19 cellular contexts compared by ENCODE assay signal in genomic region chr3:31600435-31600834, GRCh38.
A peak's percentile ranks its signal among the peaks of the same experiment; 100 is the strongest.
DNase-seq lines count a peak whose midpoint lies in the region; ATAC-seq, FAIRE-seq and TF ChIP-seq lines count a peak whose summit lies in the region.
"Had no signal": no experiment of that assay in that cellular context is flagged by ENCODE, and none has a peak within 500 bp of the region (broad histone marks: within the 10 kb centered on the region; RNA-seq: fewer than 3 reads in every experiment).

No MANE protein-coding gene starts in this region.

- TF ChIP-seq POLR2A in HepG2 (IDR thresholded peaks at IDR 0.05; ENCODE audit: insufficient read depth in 1 of 2, low read depth in 2 of 2, low read length in 2 of 2) (no peak), right lobe of liver (IDR thresholded peaks at IDR 0.05) (no peak), IMR-90 (IDR thresholded peaks at IDR 0.05; ENCODE audit: low read depth, low read length) (no peak)

- H3K18ac ChIP-seq in IMR-90 (ENCODE audit: low read depth, low read length): no peak overlapping the region

- H3K4me3 ChIP-seq in HepG2 (replicated peaks in 1 of 3; ENCODE audit: insufficient read depth in 1 of 3, low read depth in 2 of 3, low read length in 3 of 3): no peak overlapping the region
- H3K4me3 ChIP-seq in right lobe of liver: no peak overlapping the region
- no peak overlapping the region for H3K4me3 ChIP-seq in IMR-90 (ENCODE audit: insufficient read depth, low read depth, low read length)
- H3K4me3 ChIP-seq: BLaER1, GM12878 had no signal

- no peak overlapping the region for H3K27ac ChIP-seq in HepG2 (ENCODE audit: extremely low read length, insufficient read depth, low read length)
- no peak overlapping the region for H3K27ac ChIP-seq in right lobe of liver
- no peak overlapping the region for H3K27ac ChIP-seq in IMR-90 (ENCODE audit: insufficient read depth, low read length)
- H3K27ac ChIP-seq: BLaER1, C4-2B had no signal

- no peak overlapping the region for H3K14ac ChIP-seq in IMR-90 (replicated peaks; ENCODE audit: low read depth, low read length)

- DNase-seq in HepG2 (ENCODE audit: low spot score): no peak
- DNase-seq in right lobe of liver: no peak
- no peak for DNase-seq in IMR-90
- DNase-seq in amygdala (lab: John Stamatoyannopoulos, UW): no peak
- no peak for DNase-seq in NCI-H446 (lab: John Stamatoyannopoulos, UW)
- DNase-seq: Caco-2; CD4-positive, CD25-positive, alpha-beta regulatory T cell; CD8-positive, alpha-beta T cell; DMS 273 treated with DMSO at 0.1 percent for 48 hours; DMS79; EL; GDM1; GOT3; HCEC 1CT had no signal

- H2AK9ac ChIP-seq in IMR-90 (replicated peaks; ENCODE audit: low read depth, low read length, poor library complexity): no peak overlapping the region

- H2BK120ac ChIP-seq in IMR-90 (ENCODE audit: low read depth, low read length): no peak overlapping the region

- H4K8ac ChIP-seq in IMR-90 (ENCODE audit: low read depth in 2 of 2, low read length in 2 of 2): no peak overlapping the region

- peaks cover 5 to 13% of the 10 kb centered on the region in 2 experiments; a peak in 3 of 4 replicates for H3K79me1 ChIP-seq in IMR-90 (ENCODE audit: low read depth in 1 of 2, low read length in 2 of 2)

- H3K9ac ChIP-seq in HepG2 (ENCODE audit: insufficient read depth, low read depth, low read length): no peak overlapping the region
- H3K9ac ChIP-seq in IMR-90 (ENCODE audit: low read depth, low read length): no peak overlapping the region
- H3K9ac ChIP-seq: BLaER1 had no signal

- TF ChIP-seq CTCF in HepG2 (CRISPR knock-in tag; IDR thresholded peaks at IDR 0.05): no peak
- TF ChIP-seq CTCF in right lobe of liver (IDR thresholded peaks at IDR 0.05): no peak
- no peak for TF ChIP-seq CTCF in IMR-90 (conservative IDR thresholded peaks at IDR 0.05; ENCODE audit: low read depth, low read length)

- no peak overlapping the region for H4K5ac ChIP-seq in IMR-90 (ENCODE audit: low read depth, low read length)

- no peak overlapping the region for H2BK20ac ChIP-seq in IMR-90 (ENCODE audit: low read depth, low read length)

- H3K23ac ChIP-seq in IMR-90 (ENCODE audit: low read depth, low read length): no peak overlapping the region

- in situ Hi-C loops in HepG2 (cut with HindIII; ENCODE audit: extremely low pct_ligation_motif_present, low pct_unique_long_range_greater_than_20kb): no loop called here
- in situ Hi-C loops in IMR-90 (cut with MboI; ENCODE audit: low sequenced_read_pairs): loop anchor here (25.0 kb wide), 1 partner anchor 537 kb away; no protein-coding TSS in a partner anchor

- ATAC-seq in HepG2: no peak
- no peak for ATAC-seq in right lobe of liver
- no peak for ATAC-seq in IMR-90 (ENCODE audit: low read depth)
- ATAC-seq: CD8-positive, alpha-beta T cell; GM12878 had no signal

- no peak overlapping the region for H2AK5ac ChIP-seq in IMR-90 (ENCODE audit: low read depth, low read length)

- no peak for FAIRE-seq in HepG2 (lab: Jason Lieb, UNC)
- FAIRE-seq in islet of Langerhans (lab: Jason Lieb, UNC): peak; percentile 47
- FAIRE-seq: GM12878, H54 had no signal

- H2BK15ac ChIP-seq in IMR-90 (ENCODE audit: low read depth, low read length): no peak overlapping the region

- peaks cover 4 to 22% of the 10 kb centered on the region in 2 experiments; a peak in 4 of 5 replicates for H3K36me3 ChIP-seq in HepG2 (replicated peaks in 1 of 2; ENCODE audit: control insufficient read depth in 1 of 2, insufficient read depth in 2 of 2, low read length in 2 of 2)
- peaks cover 0 to 4% (median 1%) of the 10 kb centered on the region in 4 donors for H3K36me3 ChIP-seq in right lobe of liver
- H3K36me3 ChIP-seq in IMR-90 (ENCODE audit: control insufficient read depth, insufficient read depth, low read length): peaks cover 5% of the 10 kb centered on the region; the same call in 1 of the 2 replicates

- no peak overlapping the region for H3K56ac ChIP-seq in IMR-90 (ENCODE audit: extremely low read depth, insufficient read depth, low read length)

- H2AFZ ChIP-seq in HepG2 (ENCODE audit: low read length) (no peak overlapping the region), IMR-90 (replicated peaks; ENCODE audit: low read length, poor library complexity) (no peak overlapping the region)

- intact Hi-C loops in HepG2 (cut with micrococcal nuclease; ENCODE audit: unreplicated experiment) (no loop called here), right lobe of liver (cut with DNase I) (no loop called here), IMR-90 (cut with micrococcal nuclease) (no loop called here)

- H3K4me2 ChIP-seq in HepG2 (ENCODE audit: low read depth, low read length) (no peak overlapping the region), IMR-90 (ENCODE audit: low read depth, low read length) (no peak overlapping the region)
- H3K4me2 ChIP-seq: BLaER1 had no signal

- peaks cover 10% of the 10 kb centered on the region for H3K79me2 ChIP-seq in HepG2 (ENCODE audit: insufficient read depth, low read length)

- H2BK5ac ChIP-seq in IMR-90 (ENCODE audit: low read depth, low read length, poor library complexity, severe bottlenecking): no peak overlapping the region

- no peak overlapping the region for H3K4ac ChIP-seq in IMR-90 (ENCODE audit: low read depth, low read length)

- dilution Hi-C loops in IMR-90 (cut with HindIII; ENCODE audit: low sequenced_read_pairs, unreplicated experiment): no loop called here

- H4K20me1 ChIP-seq in HepG2 (ENCODE audit: insufficient read depth, low read length): no peaks in the 10 kb centered on the region
- H4K20me1 ChIP-seq in IMR-90 (ENCODE audit: insufficient read depth, low read length): no peaks in the 10 kb centered on the region

- POLR2A ChIA-PET in HepG2 (lab: Yijun Ruan, JAX): no interaction called here
- POLR2A ChIA-PET in IMR-90 (lab: Charles Lee; ENCODE audit: unreplicated experiment): no interaction called here

- H3K9me3 ChIP-seq in HepG2 (ENCODE audit: low read length) (peaks cover under 1% of the 10 kb centered on the region; the same call in 1 of the 2 replicates), right lobe of liver (no peaks in the 10 kb centered on the region), IMR-90 (ENCODE audit: control insufficient read depth, insufficient read depth, low read length) (no peaks in the 10 kb centered on the region)

- no peak for TF ChIP-seq RAD21 in HepG2 (CRISPR knock-in tag; IDR thresholded peaks at IDR 0.05)
- TF ChIP-seq RAD21 in IMR-90 (IDR thresholded peaks at IDR 0.05; ENCODE audit: low read length): no peak

- WGBS in HepG2 (ENCODE audit: low lambda C conversion rate): 95% methylated on average over 3 of the region's 3 CpGs
- WGBS in right lobe of liver (ENCODE audit: insufficient coverage, low coverage, low lambda C conversion rate, missing lambda C conversion rate): 90% methylated on average over 3 of the region's 3 CpGs
- WGBS in IMR-90 (ENCODE audit: extremely low coverage in 2 of 2, insufficient read length in 1 of 2), 2 experiments: no CpG with 5 or more reads among the region's 3 CpGs

- TF ChIP-seq EP300 in HepG2 (IDR thresholded peaks at IDR 0.05; ENCODE audit: low read depth in 2 of 2, low read length in 2 of 2) (no peak), HepG2 (CRISPR knock-in tag; IDR thresholded peaks at IDR 0.05; ENCODE audit: borderline replicate concordance) (no peak)

- no TSS peak for BruUV-seq in HepG2 (replicated peaks; lab: Mats Ljungman, UMichigan)
- no TSS peak for BruUV-seq in IMR-90 (replicated peaks; lab: Mats Ljungman, UMichigan)

- H3K9me1 ChIP-seq in IMR-90 (ENCODE audit: insufficient read depth, low read length): no peaks in the 10 kb centered on the region

- H3K27me3 ChIP-seq in HepG2 (ENCODE audit: control insufficient read depth in 1 of 2, insufficient read depth in 2 of 2, low read length in 2 of 2) (no peaks in the 10 kb centered on the region), right lobe of liver (no peaks in the 10 kb centered on the region), IMR-90 (ENCODE audit: control insufficient read depth, insufficient read depth, low read length) (no peaks in the 10 kb centered on the region)
- H3K27me3 ChIP-seq: BLaER1 had no signal

- H4K91ac ChIP-seq in IMR-90 (ENCODE audit: insufficient read depth, low read depth, low read length): no peak overlapping the region

- CTCF ChIA-PET in HepG2 (lab: Yijun Ruan, JAX; ENCODE audit: low intra/inter-chr PET ratio, low total read pairs) (no interaction called here), IMR-90 (lab: Yijun Ruan, JAX) (interaction anchor here (0.6 kb wide), 1 partner anchor 195 kb away, joined by 5 read pairs; no protein-coding TSS in a partner anchor)

- H3K4me1 ChIP-seq in HepG2 (ENCODE audit: insufficient read depth, low read length) (no peaks in the 10 kb centered on the region), right lobe of liver (no peaks in the 10 kb centered on the region), IMR-90 (ENCODE audit: control insufficient read depth, insufficient read depth, low read length) (no peaks in the 10 kb centered on the region)
- H3K4me1 ChIP-seq: BLaER1, Caco-2 had no signal

TF ChIP-seq in HepG2, 621 proteins besides CTCF, POLR2A, EP300 and RAD21:
- TF ChIP-seq MAFF (IDR thresholded peaks at IDR 0.05; ENCODE audit: low read depth, low read length): peak; percentile 61
- TF ChIP-seq MAFK (conservative IDR thresholded peaks at IDR 0.05 in 1 of 2, IDR thresholded peaks at IDR 0.05 in 1 of 2; ENCODE audit: low read length in 2 of 2): peak; percentile 60 to 85; a peak in 3 of 4 replicates
- TF ChIP-seq PHB2 (IDR thresholded peaks at IDR 0.05; ENCODE audit: partially characterized antibody): no peak
TF ChIP-seq in HepG2: peak in this region for 2.

TF ChIP-seq in IMR-90, 13 proteins besides CTCF, POLR2A, EP300 and RAD21:
- TF ChIP-seq ELK1 (IDR thresholded peaks at IDR 0.05; ENCODE audit: borderline replicate concordance, low read depth, low read length) (no peak), MAFK (IDR thresholded peaks at IDR 0.05; ENCODE audit: low read depth, low read length) (peak; percentile 62)
